ENCODE assay signal across 1 cellular context in genomic region chr2:112253261-112253807, GRCh38.
TF ChIP-seq lines count a peak whose summit lies in the region.

No MANE protein-coding gene starts in this region.

TF ChIP-seq in GM23338, 12 proteins besides CTCF, POLR2A, EP300 and RAD21 (continued from another document):
- no peak for TF ChIP-seq ZNF462 (CRISPR knock-in tag; IDR thresholded peaks at IDR 0.05)
- no peak for TF ChIP-seq NANOG (IDR thresholded peaks at IDR 0.05; ENCODE audit: borderline replicate concordance)
TF ChIP-seq in GM23338: peak in this region for 0.
